In the genomic region with DNA sequence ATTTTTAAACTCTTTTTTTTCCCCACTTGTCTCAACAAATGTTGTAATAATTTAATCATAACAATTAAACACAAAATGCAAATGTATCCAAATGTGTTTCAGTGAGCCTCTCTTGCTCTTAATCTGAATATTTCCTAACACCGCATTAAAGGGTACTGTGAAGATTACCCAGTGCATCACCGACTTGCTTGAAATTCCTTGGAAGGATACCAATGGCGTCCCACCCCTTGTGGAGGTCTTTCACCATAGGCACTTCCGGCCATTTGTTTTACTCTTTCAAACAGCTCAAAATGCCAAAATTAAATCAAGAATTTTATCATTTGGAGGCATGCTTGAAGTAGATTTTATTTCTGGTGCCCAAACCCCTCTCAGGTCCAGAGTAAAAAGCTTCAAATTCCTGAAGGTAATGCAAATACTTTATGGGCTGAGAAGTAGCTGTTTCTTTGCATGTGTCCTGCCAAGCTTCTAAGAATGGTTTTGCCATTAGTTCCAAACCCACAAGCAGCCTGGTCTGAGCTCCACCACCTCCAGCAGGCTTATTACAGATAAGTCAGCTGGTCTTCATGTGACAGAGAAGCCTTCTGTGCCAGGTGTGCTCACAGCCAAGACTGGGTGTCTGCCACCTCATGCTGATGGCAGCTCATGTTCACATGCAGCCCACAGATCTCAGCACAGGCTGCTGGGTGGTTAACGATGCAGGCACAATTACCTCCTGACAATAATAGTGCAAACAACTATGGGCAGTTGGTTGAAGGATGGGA, we compare ENCODE assay signal across 1 cellular context.
TF ChIP-seq lines count a peak whose summit lies in the region.

No MANE protein-coding gene starts in this region.

TF ChIP-seq in GM23338, 12 proteins besides CTCF, POLR2A, EP300 and RAD21 (continued from another document):
- TF ChIP-seq, protein P1, sequence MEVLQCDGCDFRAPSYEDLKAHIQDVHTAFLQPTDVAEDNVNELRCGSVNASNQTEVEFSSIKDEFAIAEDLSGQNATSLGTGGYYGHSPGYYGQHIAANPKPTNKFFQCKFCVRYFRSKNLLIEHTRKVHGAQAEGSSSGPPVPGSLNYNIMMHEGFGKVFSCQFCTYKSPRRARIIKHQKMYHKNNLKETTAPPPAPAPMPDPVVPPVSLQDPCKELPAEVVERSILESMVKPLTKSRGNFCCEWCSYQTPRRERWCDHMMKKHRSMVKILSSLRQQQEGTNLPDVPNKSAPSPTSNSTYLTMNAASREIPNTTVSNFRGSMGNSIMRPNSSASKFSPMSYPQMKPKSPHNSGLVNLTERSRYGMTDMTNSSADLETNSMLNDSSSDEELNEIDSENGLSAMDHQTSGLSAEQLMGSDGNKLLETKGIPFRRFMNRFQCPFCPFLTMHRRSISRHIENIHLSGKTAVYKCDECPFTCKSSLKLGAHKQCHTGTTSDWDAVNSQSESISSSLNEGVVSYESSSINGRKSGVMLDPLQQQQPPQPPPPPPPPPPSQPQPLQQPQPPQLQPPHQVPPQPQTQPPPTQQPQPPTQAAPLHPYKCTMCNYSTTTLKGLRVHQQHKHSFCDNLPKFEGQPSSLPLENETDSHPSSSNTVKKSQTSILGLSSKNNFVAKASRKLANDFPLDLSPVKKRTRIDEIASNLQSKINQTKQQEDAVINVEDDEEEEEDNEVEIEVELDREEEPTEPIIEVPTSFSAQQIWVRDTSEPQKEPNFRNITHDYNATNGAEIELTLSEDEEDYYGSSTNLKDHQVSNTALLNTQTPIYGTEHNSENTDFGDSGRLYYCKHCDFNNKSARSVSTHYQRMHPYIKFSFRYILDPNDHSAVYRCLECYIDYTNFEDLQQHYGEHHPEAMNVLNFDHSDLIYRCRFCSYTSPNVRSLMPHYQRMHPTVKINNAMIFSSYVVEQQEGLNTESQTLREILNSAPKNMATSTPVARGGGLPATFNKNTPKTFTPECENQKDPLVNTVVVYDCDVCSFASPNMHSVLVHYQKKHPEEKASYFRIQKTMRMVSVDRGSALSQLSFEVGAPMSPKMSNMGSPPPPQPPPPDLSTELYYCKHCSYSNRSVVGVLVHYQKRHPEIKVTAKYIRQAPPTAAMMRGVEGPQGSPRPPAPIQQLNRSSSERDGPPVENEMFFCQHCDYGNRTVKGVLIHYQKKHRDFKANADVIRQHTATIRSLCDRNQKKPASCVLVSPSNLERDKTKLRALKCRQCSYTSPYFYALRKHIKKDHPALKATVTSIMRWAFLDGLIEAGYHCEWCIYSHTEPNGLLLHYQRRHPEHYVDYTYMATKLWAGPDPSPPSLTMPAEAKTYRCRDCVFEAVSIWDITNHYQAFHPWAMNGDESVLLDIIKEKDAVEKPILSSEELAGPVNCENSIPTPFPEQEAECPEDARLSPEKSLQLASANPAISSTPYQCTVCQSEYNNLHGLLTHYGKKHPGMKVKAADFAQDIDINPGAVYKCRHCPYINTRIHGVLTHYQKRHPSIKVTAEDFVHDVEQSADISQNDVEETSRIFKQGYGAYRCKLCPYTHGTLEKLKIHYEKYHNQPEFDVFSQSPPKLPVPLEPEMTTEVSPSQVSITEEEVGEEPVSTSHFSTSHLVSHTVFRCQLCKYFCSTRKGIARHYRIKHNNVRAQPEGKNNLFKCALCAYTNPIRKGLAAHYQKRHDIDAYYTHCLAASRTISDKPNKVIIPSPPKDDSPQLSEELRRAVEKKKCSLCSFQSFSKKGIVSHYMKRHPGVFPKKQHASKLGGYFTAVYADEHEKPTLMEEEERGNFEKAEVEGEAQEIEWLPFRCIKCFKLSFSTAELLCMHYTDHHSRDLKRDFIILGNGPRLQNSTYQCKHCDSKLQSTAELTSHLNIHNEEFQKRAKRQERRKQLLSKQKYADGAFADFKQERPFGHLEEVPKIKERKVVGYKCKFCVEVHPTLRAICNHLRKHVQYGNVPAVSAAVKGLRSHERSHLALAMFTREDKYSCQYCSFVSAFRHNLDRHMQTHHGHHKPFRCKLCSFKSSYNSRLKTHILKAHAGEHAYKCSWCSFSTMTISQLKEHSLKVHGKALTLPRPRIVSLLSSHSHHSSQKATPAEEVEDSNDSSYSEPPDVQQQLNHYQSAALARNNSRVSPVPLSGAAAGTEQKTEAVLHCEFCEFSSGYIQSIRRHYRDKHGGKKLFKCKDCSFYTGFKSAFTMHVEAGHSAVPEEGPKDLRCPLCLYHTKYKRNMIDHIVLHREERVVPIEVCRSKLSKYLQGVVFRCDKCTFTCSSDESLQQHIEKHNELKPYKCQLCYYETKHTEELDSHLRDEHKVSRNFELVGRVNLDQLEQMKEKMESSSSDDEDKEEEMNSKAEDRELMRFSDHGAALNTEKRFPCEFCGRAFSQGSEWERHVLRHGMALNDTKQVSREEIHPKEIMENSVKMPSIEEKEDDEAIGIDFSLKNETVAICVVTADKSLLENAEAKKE (CRISPR knock-in tag; IDR thresholded peaks at IDR 0.05) = no peak
- TF ChIP-seq EZH2 (IDR thresholded peaks at IDR 0.05; ENCODE audit: low read depth, unreplicated experiment) = no peak
- no peak for TF ChIP-seq CREB1 (CRISPR knock-in tag; IDR thresholded peaks at IDR 0.05; ENCODE audit: low read depth)
- TF ChIP-seq, protein P2, sequence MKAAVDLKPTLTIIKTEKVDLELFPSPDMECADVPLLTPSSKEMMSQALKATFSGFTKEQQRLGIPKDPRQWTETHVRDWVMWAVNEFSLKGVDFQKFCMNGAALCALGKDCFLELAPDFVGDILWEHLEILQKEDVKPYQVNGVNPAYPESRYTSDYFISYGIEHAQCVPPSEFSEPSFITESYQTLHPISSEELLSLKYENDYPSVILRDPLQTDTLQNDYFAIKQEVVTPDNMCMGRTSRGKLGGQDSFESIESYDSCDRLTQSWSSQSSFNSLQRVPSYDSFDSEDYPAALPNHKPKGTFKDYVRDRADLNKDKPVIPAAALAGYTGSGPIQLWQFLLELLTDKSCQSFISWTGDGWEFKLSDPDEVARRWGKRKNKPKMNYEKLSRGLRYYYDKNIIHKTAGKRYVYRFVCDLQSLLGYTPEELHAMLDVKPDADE (IDR thresholded peaks at IDR 0.05) = no peak
- no peak for TF ChIP-seq ZNF331 (CRISPR knock-in tag; IDR thresholded peaks at IDR 0.05; ENCODE audit: low read depth)
- no peak for TF ChIP-seq EZH2phosphoT487 (IDR thresholded peaks at IDR 0.05; ENCODE audit: unreplicated experiment)
- no peak for TF ChIP-seq JUNB (IDR thresholded peaks at IDR 0.05; ENCODE audit: unreplicated experiment)
- TF ChIP-seq, protein P3, sequence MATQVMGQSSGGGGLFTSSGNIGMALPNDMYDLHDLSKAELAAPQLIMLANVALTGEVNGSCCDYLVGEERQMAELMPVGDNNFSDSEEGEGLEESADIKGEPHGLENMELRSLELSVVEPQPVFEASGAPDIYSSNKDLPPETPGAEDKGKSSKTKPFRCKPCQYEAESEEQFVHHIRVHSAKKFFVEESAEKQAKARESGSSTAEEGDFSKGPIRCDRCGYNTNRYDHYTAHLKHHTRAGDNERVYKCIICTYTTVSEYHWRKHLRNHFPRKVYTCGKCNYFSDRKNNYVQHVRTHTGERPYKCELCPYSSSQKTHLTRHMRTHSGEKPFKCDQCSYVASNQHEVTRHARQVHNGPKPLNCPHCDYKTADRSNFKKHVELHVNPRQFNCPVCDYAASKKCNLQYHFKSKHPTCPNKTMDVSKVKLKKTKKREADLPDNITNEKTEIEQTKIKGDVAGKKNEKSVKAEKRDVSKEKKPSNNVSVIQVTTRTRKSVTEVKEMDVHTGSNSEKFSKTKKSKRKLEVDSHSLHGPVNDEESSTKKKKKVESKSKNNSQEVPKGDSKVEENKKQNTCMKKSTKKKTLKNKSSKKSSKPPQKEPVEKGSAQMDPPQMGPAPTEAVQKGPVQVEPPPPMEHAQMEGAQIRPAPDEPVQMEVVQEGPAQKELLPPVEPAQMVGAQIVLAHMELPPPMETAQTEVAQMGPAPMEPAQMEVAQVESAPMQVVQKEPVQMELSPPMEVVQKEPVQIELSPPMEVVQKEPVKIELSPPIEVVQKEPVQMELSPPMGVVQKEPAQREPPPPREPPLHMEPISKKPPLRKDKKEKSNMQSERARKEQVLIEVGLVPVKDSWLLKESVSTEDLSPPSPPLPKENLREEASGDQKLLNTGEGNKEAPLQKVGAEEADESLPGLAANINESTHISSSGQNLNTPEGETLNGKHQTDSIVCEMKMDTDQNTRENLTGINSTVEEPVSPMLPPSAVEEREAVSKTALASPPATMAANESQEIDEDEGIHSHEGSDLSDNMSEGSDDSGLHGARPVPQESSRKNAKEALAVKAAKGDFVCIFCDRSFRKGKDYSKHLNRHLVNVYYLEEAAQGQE (IDR thresholded peaks at IDR 0.05; ENCODE audit: unreplicated experiment) = no peak
- TF ChIP-seq NANOG (IDR thresholded peaks at IDR 0.05; ENCODE audit: borderline replicate concordance) = no peak
